In genomic region chr12:29517265-29517664, GRCh38 we compare ENCODE assay signal across 15 cellular contexts. TPM values are rescaled to one million over a fixed set of nuclear protein-coding genes. Genes with fewer than 3 reads are reported as not detected.
DNase-seq lines count a peak whose midpoint lies in the region; ATAC-seq and TF ChIP-seq lines count a peak whose summit lies in the region.
"Had no signal": no experiment of that assay in that cellular context is flagged by ENCODE, and none has a peak within 500 bp of the region (broad histone marks: within the 10 kb centered on the region; RNA-seq: fewer than 3 reads in every experiment).

No MANE protein-coding gene starts in this region.

- H3K4me2 ChIP-seq in DND-41 (ENCODE audit: insufficient read depth, low read length), result no peak overlapping the region

- H3K4me1 ChIP-seq in DND-41 (ENCODE audit: insufficient read depth, low read length), result no peaks in the 10 kb centered on the region
- H3K4me1 ChIP-seq: thyroid gland had no signal

- H3K9me3 ChIP-seq in DND-41 (ENCODE audit: insufficient read depth, low read length, severe bottlenecking), result no peaks in the 10 kb centered on the region
- no peaks in the 10 kb centered on the region for H3K9me3 ChIP-seq in WERI-Rb-1 (ENCODE audit: severe bottlenecking)
- H3K9me3 ChIP-seq: thyroid gland had no signal

- ATAC-seq in DND-41 (ENCODE audit: insufficient read depth, low read depth), result no peak
- ATAC-seq in HG02870 (IDR thresholded peaks at IDR 0.05; ENCODE audit: unreplicated experiment), result no peak
- no peak for ATAC-seq in naive thymus-derived CD8-positive, alpha-beta T cell
- ATAC-seq in GM19467 (IDR thresholded peaks at IDR 0.05; ENCODE audit: unreplicated experiment), result no peak
- ATAC-seq: naive thymus-derived CD4-positive, alpha-beta T cell had no signal

- H3K27ac ChIP-seq in DND-41 (ENCODE audit: low read length) (no peak overlapping the region), WERI-Rb-1 (no peak overlapping the region)
- H3K27ac ChIP-seq: skin epidermis, thyroid gland had no signal

- no peak for DNase-seq in DND-41
- peak; percentile 23 for DNase-seq in M059J (ENCODE audit: low read depth)
- peak; percentile 35 for DNase-seq in WERI-Rb-1
- peak; percentile 56 for DNase-seq in mucosa of gallbladder (ENCODE audit: low spot score)
- DNase-seq in naive thymus-derived CD8-positive, alpha-beta T cell, result no peak
- DNase-seq in NCI-H2227 treated with DMSO at 0.1 percent for 48 hours (lab: John Stamatoyannopoulos, UW), result no peak
- DNase-seq: activated gamma-delta T cell treated with Interleukin-2 at 50 U/mL for 16 hours; cerebellar nuclear complex; naive thymus-derived CD4-positive, alpha-beta T cell; SW 1271; thyroid gland had no signal

- H3K4me3 ChIP-seq in DND-41 (ENCODE audit: low read depth in 1 of 2, low read length in 2 of 2) (no peak overlapping the region), WERI-Rb-1 (ENCODE audit: low read depth, low read length) (no peak overlapping the region)
- H3K4me3 ChIP-seq: skin epidermis, thyroid gland had no signal

- POLR2A ChIA-PET in naive thymus-derived CD8-positive, alpha-beta T cell (lab: Charles Lee), result no interaction called here

- H3K36me3 ChIP-seq in DND-41 (ENCODE audit: insufficient read depth, low read length) (no peaks in the 10 kb centered on the region), WERI-Rb-1 (no peaks in the 10 kb centered on the region)
- H3K36me3 ChIP-seq: thyroid gland had no signal

- H3K9ac ChIP-seq in DND-41 (ENCODE audit: low read depth, low read length), result no peak overlapping the region

- H2AFZ ChIP-seq in DND-41 (ENCODE audit: low read depth, low read length), result no peak overlapping the region

- no peaks in the 10 kb centered on the region for H3K4me1 Mint-ChIP-seq in naive thymus-derived CD8-positive, alpha-beta T cell
- H3K4me1 Mint-ChIP-seq: naive thymus-derived CD4-positive, alpha-beta T cell had no signal

- TF ChIP-seq CTCF in DND-41 (IDR thresholded peaks at IDR 0.05; ENCODE audit: borderline replicate concordance, extremely low read depth, low read length, poor library complexity, severe bottlenecking) (peak; percentile 11), WERI-Rb-1 (IDR thresholded peaks at IDR 0.05; ENCODE audit: low read depth, low read length) (peak; percentile 24; the same call in 1 of the 2 replicates)

- H3K4me3 Mint-ChIP-seq in naive thymus-derived CD8-positive, alpha-beta T cell, result no peak overlapping the region
- H3K4me3 Mint-ChIP-seq: naive thymus-derived CD4-positive, alpha-beta T cell had no signal

- H3K9me3 Mint-ChIP-seq in naive thymus-derived CD8-positive, alpha-beta T cell, result no peaks in the 10 kb centered on the region
- H3K9me3 Mint-ChIP-seq: naive thymus-derived CD4-positive, alpha-beta T cell had no signal

- peaks cover 13 to 24% (median 16%) of the 10 kb centered on the region in 5 donors for H3K27me3 Mint-ChIP-seq in naive thymus-derived CD8-positive, alpha-beta T cell

- no peaks in the 10 kb centered on the region for H3K36me3 Mint-ChIP-seq in naive thymus-derived CD8-positive, alpha-beta T cell
- H3K36me3 Mint-ChIP-seq: naive thymus-derived CD4-positive, alpha-beta T cell had no signal

- H3K79me2 ChIP-seq in DND-41 (ENCODE audit: insufficient read depth, low read length), result no peaks in the 10 kb centered on the region

- H3K27ac Mint-ChIP-seq in naive thymus-derived CD8-positive, alpha-beta T cell, result no peak overlapping the region
- H3K27ac Mint-ChIP-seq: naive thymus-derived CD4-positive, alpha-beta T cell had no signal

- no peaks in the 10 kb centered on the region for H4K20me1 ChIP-seq in DND-41 (ENCODE audit: insufficient read depth, low read length)

- peaks cover 9% of the 10 kb centered on the region for H3K27me3 ChIP-seq in DND-41 (ENCODE audit: insufficient read depth, low read length, poor library complexity)
- H3K27me3 ChIP-seq in WERI-Rb-1 (ENCODE audit: insufficient read depth, low read depth, severe bottlenecking), result no peaks in the 10 kb centered on the region
- H3K27me3 ChIP-seq: thyroid gland had no signal

RNA-seq across cellular contexts. Expression of gene OVCH1, which starts 19.8 kb away (rescaled TPM):
- not detected in 2 replicates for total RNA-seq in M059J (2014; rRNA removed; shearing (Covaris generic))
- total RNA-seq in mucosa of gallbladder, result not detected
- total RNA-seq in naive thymus-derived CD8-positive, alpha-beta T cell, result not detected
- polyA plus RNA-seq in naive thymus-derived CD8-positive, alpha-beta T cell, result not detected
- total RNA-seq: naive thymus-derived CD4-positive, alpha-beta T cell had no signal
- polyA plus RNA-seq: H1; naive thymus-derived CD4-positive, alpha-beta T cell had no signal

Comparison
In these comparisons a context has a peak if more than half of its experiments do, and no peak if none do; other contexts are left out.
1. DNase-seq: peak in M059J (single experiment), WERI-Rb-1 (single experiment) and mucosa of gallbladder (single experiment); none in DND-41 (single experiment), naive thymus-derived CD8-positive, alpha-beta T cell (0 of 10) and NCI-H2227 treated with DMSO at 0.1 percent for 48 hours (single experiment).